12 cellular contexts compared by ENCODE assay signal in the genomic region with DNA sequence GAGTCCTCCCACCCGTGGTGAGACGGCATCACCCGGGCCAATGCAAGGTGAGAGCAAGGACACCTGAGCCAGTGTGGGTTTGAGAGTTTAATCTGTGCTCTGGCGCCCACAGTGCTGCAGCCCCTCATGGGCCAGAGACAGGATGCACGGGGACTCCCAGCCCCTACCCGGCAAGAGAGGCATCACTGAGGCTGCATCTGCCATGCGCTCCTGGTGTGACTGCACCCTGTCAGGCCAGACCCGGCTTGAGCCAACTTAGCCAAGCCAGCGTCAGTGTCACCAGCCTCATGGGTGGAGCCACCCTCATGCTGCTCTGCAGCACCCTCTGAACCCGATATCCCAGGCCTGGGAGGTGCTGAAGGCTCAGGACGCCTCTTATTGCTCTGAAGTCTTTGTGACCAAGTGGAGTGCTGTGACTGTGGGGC. TPM values are rescaled to one million over a fixed set of nuclear protein-coding genes. Genes with fewer than 3 reads are reported as not detected.
A peak's percentile ranks its signal among the peaks of the same experiment; 100 is the strongest.
DNase-seq lines count a peak whose midpoint lies in the region; ATAC-seq, FAIRE-seq and TF ChIP-seq lines count a peak whose summit lies in the region.
"Had no signal": no experiment of that assay in that cellular context is flagged by ENCODE, and none has a peak within 500 bp of the region (broad histone marks: within the 10 kb centered on the region; RNA-seq: fewer than 3 reads in every experiment).

No MANE protein-coding gene starts in this region.

- no peak for ATAC-seq in HepG2
- ATAC-seq in HG03378 (IDR thresholded peaks at IDR 0.05; ENCODE audit: unreplicated experiment), result no peak
- ATAC-seq in GM21528 (IDR thresholded peaks at IDR 0.05; ENCODE audit: low FRiP score, unreplicated experiment), result no peak

- H3K27ac Mint-ChIP-seq in activated T-helper 1 cell treated with anti-CD3 and anti-CD28 coated beads, Interleukin-12 subunit alpha, Interleukin-12 subunit beta, Interleukin-2, Interleukin-4 antibody, amounts not matched to agents 30 ng/mL and 10 ng/mL and 1 ng/mL, durations not matched to agents 14 hours and 24 hours and 36 hours, result no peak overlapping the region

- TF ChIP-seq CTCF in 22Rv1 (IDR thresholded peaks at IDR 0.05) (no peak), DOHH2 (IDR thresholded peaks at IDR 0.05; ENCODE audit: low read depth, low read length, poor library complexity, severe bottlenecking) (no peak), HepG2 (CRISPR knock-in tag; IDR thresholded peaks at IDR 0.05) (no peak)

- H3K36me3 ChIP-seq in DOHH2 (ENCODE audit: control insufficient read depth, low read length) (peaks cover 63% of the 10 kb centered on the region), HepG2 (replicated peaks in 1 of 2; ENCODE audit: control insufficient read depth in 1 of 2, insufficient read depth in 2 of 2, low read length in 2 of 2) (peaks cover 4 to 20% of the 10 kb centered on the region in 2 experiments; a peak in 4 of 5 replicates)

- H3K27me3 ChIP-seq in DOHH2 (ENCODE audit: control insufficient read depth, low read length) (no peaks in the 10 kb centered on the region), HepG2 (ENCODE audit: control insufficient read depth in 1 of 2, insufficient read depth in 2 of 2, low read length in 2 of 2) (no peaks in the 10 kb centered on the region; a peak in 1 of 5 replicates)

- POLR2A ChIA-PET in HepG2 (lab: Yijun Ruan, JAX), result interaction anchor here (1.3 kb wide), 1 partner anchor 40 kb away, joined by 3 read pairs; a partner anchor contains a TSS

- H4K20me1 ChIP-seq in DOHH2 (ENCODE audit: control insufficient read depth, insufficient read depth, low read depth, low read length) (peaks cover 9% of the 10 kb centered on the region), HepG2 (ENCODE audit: insufficient read depth, low read length) (0 out of 2 replicates have a peak, but pooled peaks cover 3% of the 10 kb centered on the region)

- H3K4me3 ChIP-seq in DOHH2 (ENCODE audit: low read length) (peak overlapping the region; percentile 78; the same call in 1 of the 2 replicates), HepG2 (replicated peaks in 1 of 3; ENCODE audit: insufficient read depth in 1 of 3, low read depth in 2 of 3, low read length in 3 of 3) (no peak overlapping the region)

- in situ Hi-C loops in HepG2 (cut with HindIII; ENCODE audit: extremely low pct_ligation_motif_present, low pct_unique_long_range_greater_than_20kb), result no loop called here

- WGBS in HepG2 (ENCODE audit: low lambda C conversion rate), result 77% methylated on average over 3 of the region's 11 CpGs

- H2AFZ ChIP-seq in HepG2 (ENCODE audit: low read length), result no peak overlapping the region

- H3K4me1 ChIP-seq in DOHH2 (ENCODE audit: control insufficient read depth, low read length) (peaks cover 26% of the 10 kb centered on the region), HepG2 (ENCODE audit: insufficient read depth, low read length) (peaks cover 52% of the 10 kb centered on the region)

- TF ChIP-seq EP300 in HepG2 (IDR thresholded peaks at IDR 0.05; ENCODE audit: low read depth in 2 of 2, low read length in 2 of 2), result no peak
- TF ChIP-seq EP300 in HepG2 (CRISPR knock-in tag; IDR thresholded peaks at IDR 0.05; ENCODE audit: borderline replicate concordance), result no peak

- no peak for FAIRE-seq in HepG2 (lab: Jason Lieb, UNC)
- FAIRE-seq: D721Med had no signal

- no peak for TF ChIP-seq RAD21 in HepG2 (CRISPR knock-in tag; IDR thresholded peaks at IDR 0.05)

- intact Hi-C loops in activated T-helper 1 cell treated with anti-CD3 and anti-CD28 coated beads, Interleukin-12 subunit alpha, Interleukin-12 subunit beta, Interleukin-2, Interleukin-4 antibody, amounts not matched to agents 30 ng/mL and 10 ng/mL and 1 ng/mL, durations not matched to agents 14 hours and 24 hours and 36 hours (cut with micrococcal nuclease), result loop anchor here (10.0 kb wide), 1 partner anchor 133 kb away; a partner anchor contains a TSS
- intact Hi-C loops in HepG2 (cut with micrococcal nuclease; ENCODE audit: unreplicated experiment), result no loop called here

- peaks cover 22% of the 10 kb centered on the region for H3K36me3 Mint-ChIP-seq in activated T-helper 1 cell treated with anti-CD3 and anti-CD28 coated beads, Interleukin-12 subunit alpha, Interleukin-12 subunit beta, Interleukin-2, Interleukin-4 antibody, amounts not matched to agents 30 ng/mL and 10 ng/mL and 1 ng/mL, durations not matched to agents 14 hours and 24 hours and 36 hours (ENCODE audit: low read depth)

- peak overlapping the region; percentile 87 for H3K4me3 Mint-ChIP-seq in activated T-helper 1 cell treated with anti-CD3 and anti-CD28 coated beads, Interleukin-12 subunit alpha, Interleukin-12 subunit beta, Interleukin-2, Interleukin-4 antibody, amounts not matched to agents 30 ng/mL and 10 ng/mL and 1 ng/mL, durations not matched to agents 14 hours and 24 hours and 36 hours

- H3K79me2 ChIP-seq in DOHH2 (ENCODE audit: control insufficient read depth, low read length), result peaks cover 57% of the 10 kb centered on the region
- H3K79me2 ChIP-seq in HepG2 (ENCODE audit: insufficient read depth, low read length), result peaks cover 20% of the 10 kb centered on the region

- no peak for DNase-seq in activated T-helper 1 cell treated with anti-CD3 and anti-CD28 coated beads, Interleukin-12 subunit alpha, Interleukin-12 subunit beta, Interleukin-2, Interleukin-4 antibody, amounts not matched to agents 30 ng/mL and 10 ng/mL and 1 ng/mL, durations not matched to agents 14 hours and 24 hours and 36 hours (ENCODE audit: low spot score)
- DNase-seq in HepG2 (ENCODE audit: low spot score) (no peak), NCI-H345 (lab: John Stamatoyannopoulos, UW) (no peak), NCI-H146 treated with DMSO at 0.1 percent for 48 hours (lab: John Stamatoyannopoulos, UW; ENCODE audit: unreplicated experiment) (no peak)
- DNase-seq: activated naive CD4-positive, alpha-beta T cell; naive B cell; stimulated activated CD4-positive, alpha-beta T cell treated with anti-CD3 and anti-CD28 coated beads, Interleukin-2, amount 100 ng/mL, for 48 hours had no signal

- peak overlapping the region; percentile 99 for H3K27ac ChIP-seq in 22Rv1
- H3K27ac ChIP-seq in DOHH2 (ENCODE audit: low read depth, low read length), result no peak overlapping the region
- H3K27ac ChIP-seq in HepG2 (ENCODE audit: extremely low read length, insufficient read depth, low read length), result no peak overlapping the region

- no peak overlapping the region for H3K9ac ChIP-seq in HepG2 (ENCODE audit: insufficient read depth, low read depth, low read length)

- no peaks in the 10 kb centered on the region for H3K9me2 ChIP-seq in DOHH2 (replicated peaks; ENCODE audit: control insufficient read depth, low read length)

- H3K9me3 Mint-ChIP-seq in activated T-helper 1 cell treated with anti-CD3 and anti-CD28 coated beads, Interleukin-12 subunit alpha, Interleukin-12 subunit beta, Interleukin-2, Interleukin-4 antibody, amounts not matched to agents 30 ng/mL and 10 ng/mL and 1 ng/mL, durations not matched to agents 14 hours and 24 hours and 36 hours, result no peaks in the 10 kb centered on the region
- H3K9me3 Mint-ChIP-seq: naive B cell had no signal

- peaks cover 7% of the 10 kb centered on the region; the same call in 1 of the 2 replicates for H3F3A ChIP-seq in DOHH2 (ENCODE audit: control insufficient read depth, insufficient read depth)

- H3K4me2 ChIP-seq in DOHH2 (ENCODE audit: low read length) (peak overlapping the region; percentile 90), HepG2 (ENCODE audit: low read depth, low read length) (no peak overlapping the region)

- H3K27me3 Mint-ChIP-seq in activated T-helper 1 cell treated with anti-CD3 and anti-CD28 coated beads, Interleukin-12 subunit alpha, Interleukin-12 subunit beta, Interleukin-2, Interleukin-4 antibody, amounts not matched to agents 30 ng/mL and 10 ng/mL and 1 ng/mL, durations not matched to agents 14 hours and 24 hours and 36 hours (ENCODE audit: insufficient read depth), result no peaks in the 10 kb centered on the region
- H3K27me3 Mint-ChIP-seq: naive B cell had no signal

- H3K9me3 ChIP-seq in DOHH2 (ENCODE audit: control insufficient read depth, insufficient read depth, low read length) (no peaks in the 10 kb centered on the region), HepG2 (ENCODE audit: low read length) (no peaks in the 10 kb centered on the region)

- CTCF ChIA-PET in HepG2 (lab: Yijun Ruan, JAX; ENCODE audit: low intra/inter-chr PET ratio, low total read pairs), result no interaction called here

- no TSS peak for BruUV-seq in HepG2 (replicated peaks; lab: Mats Ljungman, UMichigan)

- TF ChIP-seq POLR2A in HepG2 (IDR thresholded peaks at IDR 0.05; ENCODE audit: insufficient read depth in 1 of 2, low read depth in 2 of 2, low read length in 2 of 2), result no peak; a peak in 1 of 4 replicates

- peaks cover 28% of the 10 kb centered on the region for H3K4me1 Mint-ChIP-seq in activated T-helper 1 cell treated with anti-CD3 and anti-CD28 coated beads, Interleukin-12 subunit alpha, Interleukin-12 subunit beta, Interleukin-2, Interleukin-4 antibody, amounts not matched to agents 30 ng/mL and 10 ng/mL and 1 ng/mL, durations not matched to agents 14 hours and 24 hours and 36 hours (ENCODE audit: low read depth)

RNA-seq across cellular contexts. Expression of a gene that starts 1.3 kb away (rescaled TPM):
- total RNA-seq in activated T-helper 1 cell treated with anti-CD3 and anti-CD28 coated beads, Interleukin-12 subunit alpha, Interleukin-12 subunit beta, Interleukin-2, Interleukin-4 antibody, amounts not matched to agents 30 ng/mL and 10 ng/mL and 1 ng/mL, durations not matched to agents 14 hours and 24 hours and 36 hours, result 24.7 and 25.1 TPM in 2 replicates
- total RNA-seq in HepG2 (2016; rRNA removed; fragmentation: Illumina TruSeq; extraction: Trizol), result 1.7 and 5.8 TPM in 2 replicates
- total RNA-seq in HepG2 (2016; cell fraction: cytosol; rRNA removed; fragmentation: Illumina TruSeq; extraction: Trizol; ENCODE audit: low read depth), result 2.2 and 3.3 TPM in 2 replicates
- 1.6 and 6.3 TPM in 2 replicates for total RNA-seq in HepG2 (2016; cell fraction: insoluble cytoplasmic fraction; rRNA removed; fragmentation: Illumina TruSeq; extraction: Trizol)
- 1.4 and 2.7 TPM in 2 replicates for total RNA-seq in HepG2 (2016; cell fraction: membrane; rRNA removed; fragmentation: Illumina TruSeq; extraction: Trizol)
- 5.3 and 6.8 TPM in 2 replicates for total RNA-seq in HepG2 (2016; cell fraction: nucleus; rRNA removed; fragmentation: Illumina TruSeq; extraction: Trizol)
- 1.6 and 2.0 TPM in 2 replicates for polyA plus RNA-seq in HepG2 (2011; rRNA removed)
- 0.71 and 1.3 TPM in 2 replicates for polyA plus RNA-seq in HepG2 (2011; cell fraction: cytosol; rRNA removed)
- polyA plus RNA-seq in HepG2 (2011; cell fraction: nucleus; rRNA removed), result 20.0 and 26.3 TPM in 2 replicates
- 3.3 and 5.8 TPM in 2 replicates for polyA plus RNA-seq in HepG2 (2012)
- 1.9 and 3.4 TPM in 2 replicates for polyA plus RNA-seq in HepG2 (2016; cell fraction: cytosol; fragmentation: Illumina TruSeq; extraction: Trizol; ENCODE audit: low read depth)
- polyA plus RNA-seq in HepG2 (2016; cell fraction: insoluble cytoplasmic fraction; fragmentation: Illumina TruSeq; extraction: Trizol; ENCODE audit: low read depth), result 1.3 and 2.2 TPM in 2 replicates
- polyA plus RNA-seq in HepG2 (2016; cell fraction: membrane; fragmentation: Illumina TruSeq; extraction: Trizol; ENCODE audit: low read depth), result 0.97 and 1.2 TPM in 2 replicates
- polyA plus RNA-seq in HepG2 (2016; cell fraction: nucleus; fragmentation: Illumina TruSeq; extraction: Trizol; ENCODE audit: insufficient read depth, low read depth), result 15.3 and 20.5 TPM in 2 replicates
- polyA minus RNA-seq in HepG2 (2011; rRNA and poly(A)+ RNA removed; ENCODE audit: low replicate concordance), result 0.72 and 4.8 TPM in 2 replicates
- polyA minus RNA-seq in HepG2 (2011; cell fraction: cytosol; rRNA and poly(A)+ RNA removed), result 3.1 TPM in 1 of 2 replicates, not detected in the other
- 3.1 and 8.0 TPM in 2 replicates for polyA minus RNA-seq in HepG2 (2011; cell fraction: nucleus; rRNA and poly(A)+ RNA removed)

RNA-seq across cellular contexts. Expression of a gene that starts 2.7 kb away (rescaled TPM):
- 37.2 and 37.7 TPM in 2 replicates for total RNA-seq in activated T-helper 1 cell treated with anti-CD3 and anti-CD28 coated beads, Interleukin-12 subunit alpha, Interleukin-12 subunit beta, Interleukin-2, Interleukin-4 antibody, amounts not matched to agents 30 ng/mL and 10 ng/mL and 1 ng/mL, durations not matched to agents 14 hours and 24 hours and 36 hours
- total RNA-seq in HepG2 (2016; rRNA removed; fragmentation: Illumina TruSeq; extraction: Trizol), result 15.6 and 18.3 TPM in 2 replicates
- total RNA-seq in HepG2 (2016; cell fraction: cytosol; rRNA removed; fragmentation: Illumina TruSeq; extraction: Trizol; ENCODE audit: low read depth), result 17.4 and 22.1 TPM in 2 replicates
- 14.6 and 17.3 TPM in 2 replicates for total RNA-seq in HepG2 (2016; cell fraction: insoluble cytoplasmic fraction; rRNA removed; fragmentation: Illumina TruSeq; extraction: Trizol)
- 19.3 and 24.3 TPM in 2 replicates for total RNA-seq in HepG2 (2016; cell fraction: membrane; rRNA removed; fragmentation: Illumina TruSeq; extraction: Trizol)
- total RNA-seq in HepG2 (2016; cell fraction: nucleus; rRNA removed; fragmentation: Illumina TruSeq; extraction: Trizol), result 13.5 and 16.4 TPM in 2 replicates
- 7.3 and 8.4 TPM in 2 replicates for polyA plus RNA-seq in HepG2 (2011; rRNA removed)
- polyA plus RNA-seq in HepG2 (2011; cell fraction: cytosol; rRNA removed), result 4.2 and 9.0 TPM in 2 replicates
- polyA plus RNA-seq in HepG2 (2011; cell fraction: nucleus; rRNA removed), result 26.9 and 29.4 TPM in 2 replicates
- 5.8 and 6.7 TPM in 2 replicates for polyA plus RNA-seq in HepG2 (2012)
- 28.2 and 33.1 TPM in 2 replicates for polyA plus RNA-seq in HepG2 (2016; cell fraction: cytosol; fragmentation: Illumina TruSeq; extraction: Trizol; ENCODE audit: low read depth)
- polyA plus RNA-seq in HepG2 (2016; cell fraction: insoluble cytoplasmic fraction; fragmentation: Illumina TruSeq; extraction: Trizol; ENCODE audit: low read depth), result 21.0 and 21.9 TPM in 2 replicates
- 24.1 and 25.1 TPM in 2 replicates for polyA plus RNA-seq in HepG2 (2016; cell fraction: membrane; fragmentation: Illumina TruSeq; extraction: Trizol; ENCODE audit: low read depth)
- 37.7 and 42.5 TPM in 2 replicates for polyA plus RNA-seq in HepG2 (2016; cell fraction: nucleus; fragmentation: Illumina TruSeq; extraction: Trizol; ENCODE audit: insufficient read depth, low read depth)
- polyA minus RNA-seq in HepG2 (2011; rRNA and poly(A)+ RNA removed; ENCODE audit: low replicate concordance), result 7.8 and 25.3 TPM in 2 replicates
- polyA minus RNA-seq in HepG2 (2011; cell fraction: cytosol; rRNA and poly(A)+ RNA removed), result 3.1 and 4.7 TPM in 2 replicates
- polyA minus RNA-seq in HepG2 (2011; cell fraction: nucleus; rRNA and poly(A)+ RNA removed), result 6.1 and 8.8 TPM in 2 replicates

RNA-seq across cellular contexts. Expression of a gene that starts 6.7 kb away (rescaled TPM):
- 57.0 and 61.9 TPM in 2 replicates for total RNA-seq in activated T-helper 1 cell treated with anti-CD3 and anti-CD28 coated beads, Interleukin-12 subunit alpha, Interleukin-12 subunit beta, Interleukin-2, Interleukin-4 antibody, amounts not matched to agents 30 ng/mL and 10 ng/mL and 1 ng/mL, durations not matched to agents 14 hours and 24 hours and 36 hours
- 25.2 and 30.8 TPM in 2 replicates for total RNA-seq in HepG2 (2016; rRNA removed; fragmentation: Illumina TruSeq; extraction: Trizol)
- total RNA-seq in HepG2 (2016; cell fraction: cytosol; rRNA removed; fragmentation: Illumina TruSeq; extraction: Trizol; ENCODE audit: low read depth), result 66.8 and 68.3 TPM in 2 replicates
- total RNA-seq in HepG2 (2016; cell fraction: insoluble cytoplasmic fraction; rRNA removed; fragmentation: Illumina TruSeq; extraction: Trizol), result 24.8 and 34.9 TPM in 2 replicates
- 73.3 and 82.0 TPM in 2 replicates for total RNA-seq in HepG2 (2016; cell fraction: membrane; rRNA removed; fragmentation: Illumina TruSeq; extraction: Trizol)
- total RNA-seq in HepG2 (2016; cell fraction: nucleus; rRNA removed; fragmentation: Illumina TruSeq; extraction: Trizol), result 20.0 and 20.9 TPM in 2 replicates
- polyA plus RNA-seq in HepG2 (2011; rRNA removed), result 70.9 and 72.7 TPM in 2 replicates
- 88.3 and 159 TPM in 2 replicates for polyA plus RNA-seq in HepG2 (2011; cell fraction: cytosol; rRNA removed)
- 109 and 133 TPM in 2 replicates for polyA plus RNA-seq in HepG2 (2011; cell fraction: nucleus; rRNA removed)
- 26.5 and 34.3 TPM in 2 replicates for polyA plus RNA-seq in HepG2 (2012)
- polyA plus RNA-seq in HepG2 (2016; cell fraction: cytosol; fragmentation: Illumina TruSeq; extraction: Trizol; ENCODE audit: low read depth), result 136 and 139 TPM in 2 replicates
- polyA plus RNA-seq in HepG2 (2016; cell fraction: insoluble cytoplasmic fraction; fragmentation: Illumina TruSeq; extraction: Trizol; ENCODE audit: low read depth), result 45.5 and 48.4 TPM in 2 replicates
- 121 and 123 TPM in 2 replicates for polyA plus RNA-seq in HepG2 (2016; cell fraction: membrane; fragmentation: Illumina TruSeq; extraction: Trizol; ENCODE audit: low read depth)
- polyA plus RNA-seq in HepG2 (2016; cell fraction: nucleus; fragmentation: Illumina TruSeq; extraction: Trizol; ENCODE audit: insufficient read depth, low read depth), result 52.7 and 57.3 TPM in 2 replicates
- 111 and 121 TPM in 2 replicates for polyA minus RNA-seq in HepG2 (2011; rRNA and poly(A)+ RNA removed; ENCODE audit: low replicate concordance)
- 30.5 and 31.0 TPM in 2 replicates for polyA minus RNA-seq in HepG2 (2011; cell fraction: cytosol; rRNA and poly(A)+ RNA removed)
- polyA minus RNA-seq in HepG2 (2011; cell fraction: nucleus; rRNA and poly(A)+ RNA removed), result 41.5 and 46.5 TPM in 2 replicates

RNA-seq across cellular contexts. Expression of a gene that starts 11.5 kb away (rescaled TPM):
- 35.6 and 37.4 TPM in 2 replicates for total RNA-seq in activated T-helper 1 cell treated with anti-CD3 and anti-CD28 coated beads, Interleukin-12 subunit alpha, Interleukin-12 subunit beta, Interleukin-2, Interleukin-4 antibody, amounts not matched to agents 30 ng/mL and 10 ng/mL and 1 ng/mL, durations not matched to agents 14 hours and 24 hours and 36 hours
- total RNA-seq in HepG2 (2016; rRNA removed; fragmentation: Illumina TruSeq; extraction: Trizol), result 10.3 and 19.5 TPM in 2 replicates
- total RNA-seq in HepG2 (2016; cell fraction: cytosol; rRNA removed; fragmentation: Illumina TruSeq; extraction: Trizol; ENCODE audit: low read depth), result 6.9 and 8.8 TPM in 2 replicates
- total RNA-seq in HepG2 (2016; cell fraction: insoluble cytoplasmic fraction; rRNA removed; fragmentation: Illumina TruSeq; extraction: Trizol), result 8.9 and 20.8 TPM in 2 replicates
- 6.0 TPM in 2 replicates for total RNA-seq in HepG2 (2016; cell fraction: membrane; rRNA removed; fragmentation: Illumina TruSeq; extraction: Trizol)
- 24.2 and 28.6 TPM in 2 replicates for total RNA-seq in HepG2 (2016; cell fraction: nucleus; rRNA removed; fragmentation: Illumina TruSeq; extraction: Trizol)
- polyA plus RNA-seq in HepG2 (2011; rRNA removed), result 13.8 and 17.2 TPM in 2 replicates
- 6.1 and 10.8 TPM in 2 replicates for polyA plus RNA-seq in HepG2 (2011; cell fraction: cytosol; rRNA removed)
- 151 and 202 TPM in 2 replicates for polyA plus RNA-seq in HepG2 (2011; cell fraction: nucleus; rRNA removed)
- 6.8 and 6.9 TPM in 2 replicates for polyA plus RNA-seq in HepG2 (2012)
- polyA plus RNA-seq in HepG2 (2016; cell fraction: cytosol; fragmentation: Illumina TruSeq; extraction: Trizol; ENCODE audit: low read depth), result 3.5 and 3.6 TPM in 2 replicates
- 8.4 and 9.9 TPM in 2 replicates for polyA plus RNA-seq in HepG2 (2016; cell fraction: insoluble cytoplasmic fraction; fragmentation: Illumina TruSeq; extraction: Trizol; ENCODE audit: low read depth)
- 4.8 and 5.0 TPM in 2 replicates for polyA plus RNA-seq in HepG2 (2016; cell fraction: membrane; fragmentation: Illumina TruSeq; extraction: Trizol; ENCODE audit: low read depth)
- polyA plus RNA-seq in HepG2 (2016; cell fraction: nucleus; fragmentation: Illumina TruSeq; extraction: Trizol; ENCODE audit: insufficient read depth, low read depth), result 55.1 and 57.6 TPM in 2 replicates
- polyA minus RNA-seq in HepG2 (2011; rRNA and poly(A)+ RNA removed; ENCODE audit: low replicate concordance), result 14.4 and 15.9 TPM in 2 replicates
- polyA minus RNA-seq in HepG2 (2011; cell fraction: cytosol; rRNA and poly(A)+ RNA removed), result 6.6 and 9.1 TPM in 2 replicates
- 18.3 and 20.5 TPM in 2 replicates for polyA minus RNA-seq in HepG2 (2011; cell fraction: nucleus; rRNA and poly(A)+ RNA removed)

RNA-seq across cellular contexts. Expression of a gene that starts 15.5 kb away (rescaled TPM):
- 1.0 and 1.2 TPM in 2 replicates for total RNA-seq in activated T-helper 1 cell treated with anti-CD3 and anti-CD28 coated beads, Interleukin-12 subunit alpha, Interleukin-12 subunit beta, Interleukin-2, Interleukin-4 antibody, amounts not matched to agents 30 ng/mL and 10 ng/mL and 1 ng/mL, durations not matched to agents 14 hours and 24 hours and 36 hours
- 1.2 and 1.4 TPM in 2 replicates for total RNA-seq in HepG2 (2016; rRNA removed; fragmentation: Illumina TruSeq; extraction: Trizol)
- 0.20 and 2.1 TPM in 2 replicates for total RNA-seq in HepG2 (2016; cell fraction: cytosol; rRNA removed; fragmentation: Illumina TruSeq; extraction: Trizol; ENCODE audit: low read depth)
- total RNA-seq in HepG2 (2016; cell fraction: insoluble cytoplasmic fraction; rRNA removed; fragmentation: Illumina TruSeq; extraction: Trizol), result 0.56 and 0.91 TPM in 2 replicates
- total RNA-seq in HepG2 (2016; cell fraction: membrane; rRNA removed; fragmentation: Illumina TruSeq; extraction: Trizol), result 0.65 and 0.76 TPM in 2 replicates
- total RNA-seq in HepG2 (2016; cell fraction: nucleus; rRNA removed; fragmentation: Illumina TruSeq; extraction: Trizol), result 0.65 and 1.9 TPM in 2 replicates
- polyA plus RNA-seq in HepG2 (2011; rRNA removed), result 2.2 and 9.4 TPM in 2 replicates
- 0.65 and 1.0 TPM in 2 replicates for polyA plus RNA-seq in HepG2 (2011; cell fraction: cytosol; rRNA removed)
- 13.6 and 21.2 TPM in 2 replicates for polyA plus RNA-seq in HepG2 (2011; cell fraction: nucleus; rRNA removed)
- 2.3 and 3.3 TPM in 2 replicates for polyA plus RNA-seq in HepG2 (2012)
- polyA plus RNA-seq in HepG2 (2016; cell fraction: cytosol; fragmentation: Illumina TruSeq; extraction: Trizol; ENCODE audit: low read depth), result 0.10 TPM in 2 replicates
- polyA plus RNA-seq in HepG2 (2016; cell fraction: insoluble cytoplasmic fraction; fragmentation: Illumina TruSeq; extraction: Trizol; ENCODE audit: low read depth), result 0.49 and 0.81 TPM in 2 replicates
- 0.34 and 0.36 TPM in 2 replicates for polyA plus RNA-seq in HepG2 (2016; cell fraction: membrane; fragmentation: Illumina TruSeq; extraction: Trizol; ENCODE audit: low read depth)
- polyA plus RNA-seq in HepG2 (2016; cell fraction: nucleus; fragmentation: Illumina TruSeq; extraction: Trizol; ENCODE audit: insufficient read depth, low read depth), result 4.1 and 6.3 TPM in 2 replicates
- polyA minus RNA-seq in HepG2 (2011; rRNA and poly(A)+ RNA removed; ENCODE audit: low replicate concordance), result 4.0 TPM in 1 of 2 replicates, not detected in the other
- polyA minus RNA-seq in HepG2 (2011; cell fraction: cytosol; rRNA and poly(A)+ RNA removed), result 0.88 and 1.8 TPM in 2 replicates
- polyA minus RNA-seq in HepG2 (2011; cell fraction: nucleus; rRNA and poly(A)+ RNA removed), result 1.5 and 2.7 TPM in 2 replicates
